ENCODE assay signal across 22 cellular contexts in the genomic region with DNA sequence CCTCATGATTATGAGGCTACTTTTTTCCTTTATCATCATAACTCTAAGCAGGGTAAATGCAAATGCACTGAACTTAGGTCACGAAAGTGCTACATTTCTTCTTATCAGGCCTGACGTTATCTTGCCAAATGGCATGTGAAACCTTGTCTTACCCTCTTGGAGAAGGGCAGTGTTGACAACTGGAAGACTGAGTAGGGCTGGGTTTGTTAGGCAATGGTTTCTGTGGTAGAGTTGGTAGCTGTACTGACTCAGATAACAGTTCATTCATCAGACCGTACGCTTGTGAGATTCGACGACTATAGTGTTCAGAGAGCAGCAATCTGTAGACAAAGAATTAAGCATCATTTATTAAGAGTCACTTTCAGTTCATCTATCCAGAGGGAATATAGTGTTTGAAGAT.
DNase-seq lines count a peak whose midpoint lies in the region; ATAC-seq, FAIRE-seq and TF ChIP-seq lines count a peak whose summit lies in the region.
"Had no signal": no experiment of that assay in that cellular context is flagged by ENCODE, and none has a peak within 500 bp of the region (broad histone marks: within the 10 kb centered on the region; RNA-seq: fewer than 3 reads in every experiment).

No MANE protein-coding gene starts in this region.

- peak; percentile 6 for FAIRE-seq in H54 (lab: Jason Lieb, UNC)
- FAIRE-seq: colon, D721Med, keratinocyte had no signal

- 68 to 72% methylated on average over 6 of the region's 6 CpGs for WGBS in upper lobe of left lung, 2 donors

- H3K4me1 ChIP-seq in upper lobe of left lung = no peaks in the 10 kb centered on the region
- H3K4me1 ChIP-seq: esophagus squamous epithelium had no signal

- no peaks in the 10 kb centered on the region for H3K27me3 Mint-ChIP-seq in T-helper 2 cell treated with Interferon-gamma antibody and Interleukin-4, amounts not matched to agents 5 μg/mL and 100 μg/mL, for 36 hours (ENCODE audit: low read depth)
- H3K27me3 Mint-ChIP-seq: activated CD4-positive, alpha-beta T cell treated with anti-CD3 and anti-CD28 coated beads, Interleukin-2, amount 10 ng/mL, durations not matched to agents 7 days and 5 days; stimulated activated naive B cell treated with anti-CD40 and anti-IgM and Interleukin-4, amounts not matched to agents 10 μg/mL and 1 μg/mL and 100 μg/mL, for 72 hours; T-cell had no signal

- H3K27me3 ChIP-seq in upper lobe of left lung = no peaks in the 10 kb centered on the region
- H3K27me3 ChIP-seq: brain microvascular endothelial cell, esophagus squamous epithelium had no signal

- TF ChIP-seq EP300 in upper lobe of left lung (IDR thresholded peaks at IDR 0.05) = no peak

- peak overlapping the region; percentile 37 for H3K27ac Mint-ChIP-seq in T-helper 2 cell treated with Interferon-gamma antibody and Interleukin-4, amounts not matched to agents 5 μg/mL and 100 μg/mL, for 36 hours
- H3K27ac Mint-ChIP-seq: activated CD4-positive, alpha-beta T cell treated with anti-CD3 and anti-CD28 coated beads, Interleukin-2, amount 10 ng/mL, durations not matched to agents 7 days and 5 days; stimulated activated naive B cell treated with anti-CD40 and anti-IgM and Interleukin-4, amounts not matched to agents 10 μg/mL and 1 μg/mL and 100 μg/mL, for 72 hours; T-cell had no signal

- no peak for DNase-seq in H54 (ENCODE audit: insufficient read length, low spot score)
- DNase-seq in NB4 (ENCODE audit: low read depth) = peak; percentile 43
- peak; percentile 28 for DNase-seq in T-helper 2 cell treated with Interferon-gamma antibody and Interleukin-4, amounts not matched to agents 5 μg/mL and 100 μg/mL, for 36 hours (ENCODE audit: low spot score)
- peak; percentile 5 for DNase-seq in myocyte (ENCODE audit: low read depth)
- no peak for DNase-seq in upper lobe of left lung
- DNase-seq in cortex of kidney (lab: John Stamatoyannopoulos, UW) = no peak
- no peak for DNase-seq in activated effector memory CD4-positive, alpha-beta T cell treated with Interleukin-2 at 50 U/mL for 16 hours
- DNase-seq in HPDE6-E6E7 (ENCODE audit: extremely low spot score) = no peak
- DNase-seq: activated CD4-positive, alpha-beta T cell treated with anti-CD3 and anti-CD28 coated beads, Interleukin-2, amount 10 ng/mL, durations not matched to agents 7 days and 5 days; brain microvascular endothelial cell; esophagus squamous epithelium; NCI-H1417 treated with DMSO at 0.1 percent for 48 hours; NCI-H510A treated with DMSO at 0.1 percent for 48 hours; Right ventricle myocardium superior; stimulated activated CD4-positive, alpha-beta T cell treated with anti-CD3 and anti-CD28 coated beads, Interleukin-1b, Interleukin-23, amount 100 ng/mL, for 48 hours; stimulated activated naive B cell treated with anti-CD40 and anti-IgM and Interleukin-4, amounts not matched to agents 10 μg/mL and 1 μg/mL and 100 μg/mL, for 72 hours; T-cell had no signal

- H3K4me3 Mint-ChIP-seq in T-helper 2 cell treated with Interferon-gamma antibody and Interleukin-4, amounts not matched to agents 5 μg/mL and 100 μg/mL, for 36 hours = no peak overlapping the region
- H3K4me3 Mint-ChIP-seq: activated CD4-positive, alpha-beta T cell treated with anti-CD3 and anti-CD28 coated beads, Interleukin-2, amount 10 ng/mL, durations not matched to agents 7 days and 5 days; stimulated activated naive B cell treated with anti-CD40 and anti-IgM and Interleukin-4, amounts not matched to agents 10 μg/mL and 1 μg/mL and 100 μg/mL, for 72 hours; T-cell had no signal

- H3K4me1 Mint-ChIP-seq in T-helper 2 cell treated with Interferon-gamma antibody and Interleukin-4, amounts not matched to agents 5 μg/mL and 100 μg/mL, for 36 hours (ENCODE audit: low read depth) = peaks cover 17% of the 10 kb centered on the region
- H3K4me1 Mint-ChIP-seq: T-cell had no signal

- no peak overlapping the region for H3K27ac ChIP-seq in upper lobe of left lung
- H3K27ac ChIP-seq: brain microvascular endothelial cell, C4-2B, esophagus squamous epithelium, KMS-11 had no signal

- no peaks in the 10 kb centered on the region for H3K9me3 Mint-ChIP-seq in T-helper 2 cell treated with Interferon-gamma antibody and Interleukin-4, amounts not matched to agents 5 μg/mL and 100 μg/mL, for 36 hours
- H3K9me3 Mint-ChIP-seq: activated CD4-positive, alpha-beta T cell treated with anti-CD3 and anti-CD28 coated beads, Interleukin-2, amount 10 ng/mL, durations not matched to agents 7 days and 5 days; stimulated activated naive B cell treated with anti-CD40 and anti-IgM and Interleukin-4, amounts not matched to agents 10 μg/mL and 1 μg/mL and 100 μg/mL, for 72 hours; T-cell had no signal

- H3K4me3 ChIP-seq in NB4 (ENCODE audit: low read depth, low read length) (no peak overlapping the region), upper lobe of left lung (no peak overlapping the region)
- H3K4me3 ChIP-seq: esophagus squamous epithelium had no signal

- TF ChIP-seq POLR2A in H54 (IDR thresholded peaks at IDR 0.05; ENCODE audit: low read depth, low read length) = no peak
- TF ChIP-seq POLR2A in NB4 (IDR thresholded peaks at IDR 0.05; ENCODE audit: extremely low read depth, insufficient read length) = no peak
- TF ChIP-seq POLR2A in upper lobe of left lung (IDR thresholded peaks at IDR 0.05) = no peak

- H3K9me3 ChIP-seq in upper lobe of left lung = no peaks in the 10 kb centered on the region
- H3K9me3 ChIP-seq: esophagus squamous epithelium had no signal

- TF ChIP-seq CTCF in NB4 (IDR thresholded peaks at IDR 0.05; ENCODE audit: low read depth, low read length) (no peak), upper lobe of left lung (IDR thresholded peaks at IDR 0.05) (no peak)

- H3K36me3 ChIP-seq in upper lobe of left lung = peaks cover 0 to 39% (median 19%) of the 10 kb centered on the region in 4 donors

- peaks cover 25% of the 10 kb centered on the region for H3K36me3 Mint-ChIP-seq in T-helper 2 cell treated with Interferon-gamma antibody and Interleukin-4, amounts not matched to agents 5 μg/mL and 100 μg/mL, for 36 hours (ENCODE audit: low read depth)

- no peak for ATAC-seq in upper lobe of left lung (ENCODE audit: low FRiP score in 2 of 2)
- ATAC-seq: T-cell had no signal

Comparison
In these comparisons a context has a peak if more than half of its experiments do, and no peak if none do; other contexts are left out.
1. DNase-seq: peak in NB4 (single experiment), T-helper 2 cell treated with Interferon-gamma antibody and Interleukin-4, amounts not matched to agents 5 μg/mL and 100 μg/mL, for 36 hours (single experiment) and myocyte (single experiment); none in H54 (single experiment), upper lobe of left lung (0 of 2), cortex of kidney (single experiment), activated effector memory CD4-positive, alpha-beta T cell treated with Interleukin-2 at 50 U/mL for 16 hours (single experiment) and HPDE6-E6E7 (single experiment).